In genomic region chr1:7663451-7664146, GRCh38 we compare ENCODE assay signal across 27 cellular contexts.
"Had no signal": no experiment of that assay in that cellular context is flagged by ENCODE, and none has a peak within 500 bp of the region (broad histone marks: within the 10 kb centered on the region; RNA-seq: fewer than 3 reads in every experiment).

No MANE protein-coding gene starts in this region.

- H3K36me3 ChIP-seq: colonic mucosa, esophagus squamous epithelium, gastrocnemius medialis, heart right ventricle, left ventricle myocardium inferior, lower lobe of right lung had no signal

- FAIRE-seq: endometrium, islet of Langerhans, keratinocyte had no signal

- H3K4me1 ChIP-seq: colonic mucosa, gastrocnemius medialis, lower lobe of right lung had no signal

- H3K27ac ChIP-seq: colonic mucosa, epithelial cell of prostate, esophagus squamous epithelium, gastrocnemius medialis, heart right ventricle, left ventricle myocardium inferior, lower lobe of right lung had no signal

- H3K27me3 ChIP-seq: colonic mucosa, gastrocnemius medialis had no signal

- DNase-seq: colonic mucosa; cortex of kidney; effector CD8-positive, alpha-beta T cell; effector memory CD8-positive, alpha-beta T cell; endodermal cell; erythroblast; esophagus squamous epithelium; foreskin fibroblast; foreskin melanocyte; gastrocnemius medialis; glutamatergic neuron; head of caudate nucleus; heart right ventricle; hippocampal formation; left colon; left ventricle myocardium inferior; lower lobe of right lung; mesendoderm; midbrain; naive thymus-derived CD4-positive, alpha-beta T cell had no signal

- H3K4me3 ChIP-seq: colonic mucosa, esophagus squamous epithelium, gastrocnemius medialis, heart right ventricle, left ventricle myocardium inferior, lower lobe of right lung had no signal

- H3K9me3 ChIP-seq: colonic mucosa, esophagus squamous epithelium, gastrocnemius medialis, heart right ventricle, left ventricle myocardium inferior, lower lobe of right lung had no signal

- H3K36me3 Mint-ChIP-seq: naive thymus-derived CD4-positive, alpha-beta T cell had no signal

- ATAC-seq: effector memory CD8-positive, alpha-beta T cell; esophagus mucosa; gastrocnemius medialis; heart right ventricle; left colon; left lobe of liver; lower lobe of right lung; naive thymus-derived CD4-positive, alpha-beta T cell had no signal

- H3K27ac Mint-ChIP-seq: dendritic cell treated with granulocyte-macrophage colony-stimulating factor and Interleukin-4, amounts not matched to agents 40 ng/mL and 50 ng/mL, for 4 days; endodermal cell had no signal

- H3K9me3 Mint-ChIP-seq: dendritic cell treated with granulocyte-macrophage colony-stimulating factor and Interleukin-4, amounts not matched to agents 40 ng/mL and 50 ng/mL, for 4 days; effector memory CD8-positive, alpha-beta T cell; endodermal cell; naive thymus-derived CD4-positive, alpha-beta T cell had no signal

- H3K4me3 Mint-ChIP-seq: dendritic cell treated with granulocyte-macrophage colony-stimulating factor and Interleukin-4, amounts not matched to agents 40 ng/mL and 50 ng/mL, for 4 days; effector memory CD8-positive, alpha-beta T cell; endodermal cell; naive thymus-derived CD4-positive, alpha-beta T cell had no signal
